ENCODE assay signal across 8 cellular contexts in the genomic region with DNA sequence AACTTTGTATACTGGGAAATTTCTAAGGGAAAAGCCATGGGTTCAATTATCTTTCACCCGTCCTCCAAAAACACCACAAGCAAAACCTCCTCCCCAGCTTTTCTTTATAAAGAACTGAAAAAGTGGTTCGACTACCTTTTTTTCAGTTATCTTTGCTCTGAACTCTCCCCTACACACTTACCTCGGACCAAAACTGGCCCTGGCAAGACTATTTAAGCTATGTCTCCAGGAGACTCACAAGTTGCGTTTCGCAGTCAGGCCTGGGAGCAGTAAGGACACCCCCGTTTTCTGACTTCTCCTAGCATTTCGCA. TPM values are rescaled to one million over a fixed set of nuclear protein-coding genes. Genes with fewer than 3 reads are reported as not detected.
DNase-seq lines count a peak whose midpoint lies in the region; ATAC-seq and TF ChIP-seq lines count a peak whose summit lies in the region.

No MANE protein-coding gene starts in this region.

- TF ChIP-seq CTCF in RWPE2 (IDR thresholded peaks at IDR 0.05; ENCODE audit: poor library complexity, severe bottlenecking): no peak
- no peak for TF ChIP-seq CTCF in fibroblast of pulmonary artery (IDR thresholded peaks at IDR 0.05; ENCODE audit: low read length, missing control alignments)

- peaks cover 14% of the 10 kb centered on the region for H3K36me3 ChIP-seq in RWPE2 (ENCODE audit: low read depth)
- H3K36me3 ChIP-seq in skeletal muscle satellite cell (ENCODE audit: insufficient read depth, low read length): peaks cover 7% of the 10 kb centered on the region

- H3K4me1 ChIP-seq in RWPE2 (ENCODE audit: insufficient read depth, poor library complexity, severe bottlenecking): peaks cover 34% of the 10 kb centered on the region
- H3K4me1 ChIP-seq in skeletal muscle satellite cell (ENCODE audit: control insufficient read depth, insufficient read depth, low read length): peaks cover 12% of the 10 kb centered on the region

- DNase-seq in NK-92 treated with Interleukin-12 subunit alpha and Interleukin-12 subunit beta, amount 100 ng/mL, for 24 hours (lab: John Stamatoyannopoulos, UW): peak; percentile 39
- DNase-seq in NK-92 (lab: John Stamatoyannopoulos, UW; ENCODE audit: unreplicated experiment) (no peak), RWPE2 (ENCODE audit: low spot score) (no peak), fibroblast of pulmonary artery (ENCODE audit: low read depth) (peak; percentile 13), HuH-7 (ENCODE audit: low spot score) (no peak), NCI-H128 (lab: John Stamatoyannopoulos, UW; ENCODE audit: unreplicated experiment) (no peak)

- ATAC-seq in RWPE2 (ENCODE audit: low read depth) (peak; percentile 8), HG02610 (IDR thresholded peaks at IDR 0.05; ENCODE audit: unreplicated experiment) (no peak)

- peak overlapping the region; percentile 50 for H3K27ac ChIP-seq in RWPE2 (ENCODE audit: poor library complexity, severe bottlenecking)

- no peaks in the 10 kb centered on the region for H3K9me3 ChIP-seq in RWPE2 (ENCODE audit: severe bottlenecking)
- H3K9me3 ChIP-seq in skeletal muscle satellite cell (replicated peaks; ENCODE audit: low read length): no peaks in the 10 kb centered on the region

- H3K9ac ChIP-seq in skeletal muscle satellite cell (ENCODE audit: low read depth, low read length): peak overlapping the region; percentile 94

- H3K4me3 ChIP-seq in RWPE2 (ENCODE audit: severe bottlenecking) (peak overlapping the region; percentile 84), fibroblast of pulmonary artery (replicated peaks; ENCODE audit: low read depth, low read length) (peak overlapping the region; percentile 100), skeletal muscle satellite cell (ENCODE audit: low read length) (peak overlapping the region; percentile 86)

- H3K4me2 ChIP-seq in skeletal muscle satellite cell (ENCODE audit: low read length): peak overlapping the region; percentile 76

- H3K27me3 ChIP-seq in RWPE2 (ENCODE audit: insufficient read depth, poor library complexity, severe bottlenecking) (no peaks in the 10 kb centered on the region), skeletal muscle satellite cell (ENCODE audit: control insufficient read depth, insufficient read depth, low read length) (no peaks in the 10 kb centered on the region)

RNA-seq across cellular contexts. Expression of a gene that starts 0.6 kb away (rescaled TPM):
- 64.2 and 78.6 TPM in 2 replicates for total RNA-seq in skeletal muscle satellite cell (2012; rRNA removed)

RNA-seq across cellular contexts. Expression of a gene that starts 15.3 kb away (rescaled TPM):
- 34.1 and 40.3 TPM in 2 replicates for total RNA-seq in skeletal muscle satellite cell (2012; rRNA removed)

Comparison
In these comparisons a context has a peak if more than half of its experiments do, and no peak if none do; other contexts are left out.
1. DNase-seq: peak in NK-92 treated with Interleukin-12 subunit alpha and Interleukin-12 subunit beta, amount 100 ng/mL, for 24 hours (single experiment) and fibroblast of pulmonary artery (single experiment); none in NK-92 (single experiment), RWPE2 (single experiment), HuH-7 (single experiment) and NCI-H128 (single experiment).
2. Peak in every context shown above with its lines, with median percentiles within 50 percentile points of each other: H3K4me3 ChIP-seq.